9 cellular contexts compared by ENCODE assay signal in the genomic region with DNA sequence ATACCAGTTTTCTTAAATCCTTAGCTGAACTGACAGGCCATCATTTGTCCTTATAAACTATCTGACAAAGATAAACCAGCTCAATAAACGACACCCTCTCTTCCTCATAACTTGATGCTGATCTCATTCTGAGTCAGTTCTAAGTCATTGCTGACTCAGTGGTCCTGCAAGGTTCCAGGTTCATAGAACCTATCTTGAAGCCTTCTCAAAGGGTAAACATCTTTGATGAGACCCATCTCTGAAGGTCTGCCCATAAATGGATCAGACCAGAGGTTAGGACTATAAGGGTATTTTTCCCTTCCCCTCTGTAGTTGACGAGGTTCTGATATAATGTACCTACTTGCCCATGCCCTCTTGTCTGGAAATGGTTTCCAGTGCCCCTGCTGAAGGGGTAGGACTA. TPM values are rescaled to one million over a fixed set of nuclear protein-coding genes. Genes with fewer than 3 reads are reported as not detected.
DNase-seq lines count a peak whose midpoint lies in the region; ATAC-seq and TF ChIP-seq lines count a peak whose summit lies in the region.
"Had no signal": no experiment of that assay in that cellular context is flagged by ENCODE, and none has a peak within 500 bp of the region (broad histone marks: within the 10 kb centered on the region; RNA-seq: fewer than 3 reads in every experiment).

No MANE protein-coding gene starts in this region.

- no peaks in the 10 kb centered on the region for H3K9me3 Mint-ChIP-seq in T-helper 2 cell treated with Interferon-gamma antibody and Interleukin-4, amounts not matched to agents 5 μg/mL and 100 μg/mL, for 36 hours

- H3K4me3 Mint-ChIP-seq in T-helper 2 cell treated with Interferon-gamma antibody and Interleukin-4, amounts not matched to agents 5 μg/mL and 100 μg/mL, for 36 hours, result peak overlapping the region; percentile 29

- H3K9me3 ChIP-seq in effector memory CD4-positive, alpha-beta T cell (ENCODE audit: control insufficient read depth, low read length), result no peaks in the 10 kb centered on the region

- H3K27me3 Mint-ChIP-seq in T-helper 2 cell treated with Interferon-gamma antibody and Interleukin-4, amounts not matched to agents 5 μg/mL and 100 μg/mL, for 36 hours (ENCODE audit: low read depth), result no peaks in the 10 kb centered on the region

- H3K4me1 Mint-ChIP-seq in T-helper 2 cell treated with Interferon-gamma antibody and Interleukin-4, amounts not matched to agents 5 μg/mL and 100 μg/mL, for 36 hours (ENCODE audit: low read depth), result peaks cover 27% of the 10 kb centered on the region

- DNase-seq in A172 (ENCODE audit: low spot score) (peak; percentile 59), fibroblast of pulmonary artery (ENCODE audit: low read depth) (peak; percentile 35), cortex of kidney (lab: John Stamatoyannopoulos, UW) (no peak), NCI-H2029 (lab: John Stamatoyannopoulos, UW) (no peak)
- peak; percentile 30 for DNase-seq in T-helper 2 cell treated with Interferon-gamma antibody and Interleukin-4, amounts not matched to agents 5 μg/mL and 100 μg/mL, for 36 hours (ENCODE audit: low spot score)
- DNase-seq in effector memory CD4-positive, alpha-beta T cell, result no peak
- DNase-seq: left cardiac atrium had no signal

- no peaks in the 10 kb centered on the region for H3K27me3 ChIP-seq in effector memory CD4-positive, alpha-beta T cell (replicated peaks; ENCODE audit: control insufficient read depth, insufficient read depth, low read length, poor library complexity, severe bottlenecking)

- peaks cover 14% of the 10 kb centered on the region for H3K36me3 ChIP-seq in effector memory CD4-positive, alpha-beta T cell (ENCODE audit: control insufficient read depth, insufficient read depth, low read length)

- H3K27ac Mint-ChIP-seq in T-helper 2 cell treated with Interferon-gamma antibody and Interleukin-4, amounts not matched to agents 5 μg/mL and 100 μg/mL, for 36 hours, result peak overlapping the region; percentile 70

- TF ChIP-seq CTCF in fibroblast of pulmonary artery (IDR thresholded peaks at IDR 0.05; ENCODE audit: low read length, missing control alignments), result no peak

- H3K36me3 Mint-ChIP-seq in T-helper 2 cell treated with Interferon-gamma antibody and Interleukin-4, amounts not matched to agents 5 μg/mL and 100 μg/mL, for 36 hours (ENCODE audit: low read depth), result peaks cover 37% of the 10 kb centered on the region

- peak; percentile 28 for ATAC-seq in GM21576 (IDR thresholded peaks at IDR 0.05; ENCODE audit: unreplicated experiment)
- no peak for ATAC-seq in GM18505 (IDR thresholded peaks at IDR 0.05; ENCODE audit: unreplicated experiment)

- H3K27ac ChIP-seq in effector memory CD4-positive, alpha-beta T cell (ENCODE audit: insufficient read depth, low read length, poor library complexity, severe bottlenecking), result no peak overlapping the region

- H3K4me3 ChIP-seq in fibroblast of pulmonary artery (replicated peaks; ENCODE audit: low read depth, low read length), result no peak overlapping the region
- H3K4me3 ChIP-seq in effector memory CD4-positive, alpha-beta T cell (ENCODE audit: insufficient read depth, low read depth, low read length, poor library complexity, severe bottlenecking), result no peak overlapping the region

- no peak for TF ChIP-seq POLR2A in GM18505 (IDR thresholded peaks at IDR 0.05; ENCODE audit: borderline replicate concordance, extremely low read depth, insufficient read depth, insufficient read length)

- no peaks in the 10 kb centered on the region for H3K4me1 ChIP-seq in effector memory CD4-positive, alpha-beta T cell (ENCODE audit: control insufficient read depth, insufficient read depth, low read length, poor library complexity, severe bottlenecking)

RNA-seq across cellular contexts. Expression of gene NAA25, which starts 11.9 kb away (rescaled TPM):
- 22.5 and 25.0 TPM in 2 replicates for total RNA-seq in A172 (2014; rRNA removed; shearing (Covaris generic))

RNA-seq across cellular contexts. Expression of gene TRAFD1, which starts 28.7 kb away (rescaled TPM):
- total RNA-seq in A172 (2014; rRNA removed; shearing (Covaris generic)), result 30.9 and 31.9 TPM in 2 replicates

Comparison
In these comparisons a context has a peak if more than half of its experiments do, and no peak if none do; other contexts are left out.
1. DNase-seq: peak in A172 (single experiment), T-helper 2 cell treated with Interferon-gamma antibody and Interleukin-4, amounts not matched to agents 5 μg/mL and 100 μg/mL, for 36 hours (single experiment) and fibroblast of pulmonary artery (single experiment); none in effector memory CD4-positive, alpha-beta T cell (0 of 3), cortex of kidney (single experiment) and NCI-H2029 (single experiment).